Comparison of ENCODE assay signal across 23 cellular contexts in the genomic region with DNA sequence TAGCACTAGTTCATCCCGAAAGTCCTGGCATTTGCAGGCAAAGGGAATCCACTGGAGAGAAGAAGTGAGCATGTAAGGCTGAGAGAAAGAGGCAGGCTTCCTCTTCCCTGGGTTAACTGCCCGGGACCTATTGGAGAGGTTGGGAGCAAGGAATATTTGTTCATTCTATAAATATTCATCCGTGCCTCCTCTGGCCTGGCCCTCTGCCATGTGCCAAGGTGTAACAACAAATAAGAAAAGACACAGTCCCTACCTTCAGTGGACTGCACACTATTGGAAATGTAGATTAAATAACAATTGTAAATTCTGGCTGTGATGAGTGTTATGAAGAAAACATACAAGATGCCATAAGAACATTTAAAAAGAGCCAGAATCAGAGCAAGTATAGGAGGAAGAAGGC.
"Had no signal": no experiment of that assay in that cellular context is flagged by ENCODE, and none has a peak within 500 bp of the region (broad histone marks: within the 10 kb centered on the region; RNA-seq: fewer than 3 reads in every experiment).

No MANE protein-coding gene starts in this region.

- H3K27ac ChIP-seq: colonic mucosa, epithelial cell of prostate, gastrocnemius medialis, neural progenitor cell, psoas muscle, sigmoid colon, testis, tibial artery had no signal

- H3K4me3 ChIP-seq: colonic mucosa, gastrocnemius medialis, lung, neural progenitor cell, psoas muscle, sigmoid colon, testis, tibial artery had no signal

- H3K4me1 ChIP-seq: colonic mucosa, gastrocnemius medialis, neural progenitor cell, psoas muscle, sigmoid colon, testis, tibial artery had no signal

- FAIRE-seq: kidney had no signal

- DNase-seq: colonic mucosa; effector CD8-positive, alpha-beta T cell; endodermal cell; foreskin fibroblast; gastrocnemius medialis; head of caudate nucleus; kidney; naive B cell; psoas muscle; right cardiac atrium; sigmoid colon; stimulated activated CD4-positive, alpha-beta T cell treated with anti-CD3 and anti-CD28 coated beads, Interleukin-2, amount 100 ng/mL, for 24 hours; stimulated activated CD4-positive, alpha-beta T cell treated with anti-CD3 and anti-CD28 coated beads, Interleukin-4, amount 100 ng/mL, for 24 hours; stimulated activated naive CD4-positive, alpha-beta T cell treated with Interleukin-2 at 50 U/mL for 16 hours; substantia nigra; testis; tibial artery had no signal

- H3K36me3 ChIP-seq: colonic mucosa, gastrocnemius medialis, neural progenitor cell, sigmoid colon, tibial artery had no signal

- H3K9ac ChIP-seq: neural progenitor cell had no signal

- ATAC-seq: esophagus mucosa; gastrocnemius medialis; left lobe of liver; psoas muscle; right cardiac atrium; stimulated activated effector memory CD8-positive, alpha-beta T cell treated with anti-CD3 and anti-CD28 coated beads, Interleukin-12 subunit alpha, Interleukin-12 subunit beta, amount 100 ng/mL, for 72 hours had no signal

- H3K27me3 ChIP-seq: colonic mucosa, gastrocnemius medialis, neural progenitor cell, sigmoid colon, testis had no signal

- H3K9me3 ChIP-seq: colonic mucosa, gastrocnemius medialis, psoas muscle, sigmoid colon, testis, tibial artery had no signal

- H3K4me2 ChIP-seq: neural progenitor cell had no signal
